ENCODE assay signal across 8 cellular contexts in the genomic region with DNA sequence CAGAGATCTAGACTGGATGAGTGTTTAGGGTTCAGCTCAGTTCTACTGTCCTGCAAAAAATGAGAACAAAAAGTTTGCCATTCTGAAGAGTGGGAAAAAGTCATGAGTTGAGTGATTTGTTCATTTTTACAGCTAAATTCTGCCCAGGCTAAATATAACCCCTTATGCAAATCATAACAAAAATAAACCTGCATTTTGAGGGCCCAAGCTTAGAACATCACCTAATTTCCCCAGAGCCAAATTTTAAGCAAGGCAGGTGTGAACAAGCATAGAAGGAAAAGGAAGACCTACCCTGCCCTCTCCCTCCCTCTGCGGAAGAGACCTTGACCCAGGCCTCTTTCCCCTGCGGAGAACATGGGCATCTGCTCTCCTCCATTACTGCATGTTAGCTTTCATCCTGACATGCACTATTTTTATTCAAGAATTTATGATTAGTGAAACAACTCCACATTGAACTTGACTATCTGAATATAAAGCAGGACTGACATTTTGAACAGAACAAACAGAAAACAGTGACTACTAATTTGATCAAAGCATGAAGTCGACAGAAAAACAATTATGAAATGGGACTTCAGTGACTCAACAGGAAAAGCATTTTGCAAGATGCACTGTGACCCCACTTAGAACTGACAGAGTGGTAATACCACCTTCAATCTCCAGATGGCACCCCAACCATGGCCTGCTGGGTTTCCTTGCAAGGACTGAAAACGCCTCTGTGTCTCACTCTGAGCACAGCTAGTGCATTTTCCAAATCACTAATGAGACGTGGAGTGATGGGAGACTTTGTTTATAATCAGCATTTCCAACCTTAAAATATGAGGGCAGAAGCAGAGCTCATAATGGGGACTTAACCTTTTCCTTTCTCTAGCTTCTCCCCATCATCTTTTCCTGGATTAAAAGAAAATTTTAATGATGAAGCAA. TPM values are rescaled to one million over a fixed set of nuclear protein-coding genes. Genes with fewer than 3 reads are reported as not detected.
DNase-seq lines count a peak whose midpoint lies in the region; ATAC-seq, FAIRE-seq and TF ChIP-seq lines count a peak whose summit lies in the region.

No MANE protein-coding gene starts in this region.

- H3K36me3 Mint-ChIP-seq in activated B cell treated with CpG ODN at 0.5 μM for 24 hours (ENCODE audit: low read depth): peaks cover 21% of the 10 kb centered on the region

- peaks cover 57% of the 10 kb centered on the region for H3K4me1 Mint-ChIP-seq in activated B cell treated with CpG ODN at 0.5 μM for 24 hours

- H3K27ac Mint-ChIP-seq in activated B cell treated with CpG ODN at 0.5 μM for 24 hours: peak overlapping the region; percentile 85

- peak; percentile 61 for TF ChIP-seq CTCF in activated B cell treated with CpG ODN at 0.5 μM for 24 hours (IDR thresholded peaks at IDR 0.05)
- TF ChIP-seq CTCF in kidney (IDR thresholded peaks at IDR 0.05; ENCODE audit: borderline replicate concordance, extremely low read depth, insufficient read depth): peak; percentile 94

- peak overlapping the region; percentile 36 for H3K4me3 Mint-ChIP-seq in activated B cell treated with CpG ODN at 0.5 μM for 24 hours

- no peaks in the 10 kb centered on the region for H3K36me3 ChIP-seq in kidney (ENCODE audit: control insufficient read depth in 1 of 2, insufficient read depth in 2 of 2, low read length in 2 of 2)

- DNase-seq in AG08395 (ENCODE audit: low spot score): peak; percentile 88
- peak; percentile 84 for DNase-seq in NCI-H2171 treated with DMSO at 0.1 percent for 48 hours (lab: John Stamatoyannopoulos, UW)
- peak; percentile 33 for DNase-seq in activated B cell treated with CpG ODN at 0.5 μM for 24 hours
- DNase-seq in central memory CD4-positive, alpha-beta T cell: peak; percentile 72
- peak; percentile 80 for DNase-seq in kidney
- peak; percentile 64 to 70 for DNase-seq in stimulated activated CD4-positive, alpha-beta T cell treated with anti-CD3 and anti-CD28 coated beads, Interleukin-1b, Interleukin-23, amount 100 ng/mL, for 1 hour (ENCODE audit: low read depth in 2 of 2)

- peak overlapping the region; percentile 26 to 80 for H3K27ac ChIP-seq in kidney (ENCODE audit: low read depth in 2 of 2, low read length in 2 of 2)

- POLR2A ChIA-PET in activated B cell treated with CpG ODN at 0.5 μM for 24 hours (lab: Charles Lee): interaction anchor here (0.6 to 3.7 kb wide), 16 partner anchors 23 to 245 kb away, joined by 3 to 74 read pairs (median 4); a partner anchor contains a TSS

- H3K9me3 ChIP-seq in kidney (ENCODE audit: control insufficient read depth in 1 of 2, low read length in 2 of 2): no peaks in the 10 kb centered on the region

- CTCF ChIA-PET in activated B cell treated with CpG ODN at 0.5 μM for 24 hours (lab: Charles Lee): interaction anchor here (0.6 to 12.0 kb wide), 42 partner anchors 11 to 430 kb away, joined by 3 to 208 read pairs (median 6); a partner anchor contains a TSS

- peaks cover 9 to 18% of the 10 kb centered on the region in 2 donors for H3K4me1 ChIP-seq in kidney (ENCODE audit: control insufficient read depth in 1 of 2, insufficient read depth in 1 of 2, low read depth in 1 of 2, low read length in 2 of 2)

- peaks cover 2% of the 10 kb centered on the region for H3K9me3 Mint-ChIP-seq in activated B cell treated with CpG ODN at 0.5 μM for 24 hours

- intact Hi-C loops in activated B cell treated with CpG ODN at 0.5 μM for 24 hours (cut with micrococcal nuclease): loop anchor here (1.0 to 5.0 kb wide), 8 partner anchors 29 to 429 kb away; a partner anchor contains a TSS
- intact Hi-C loops in kidney (cut with DNase I): loop anchor here (10.0 kb wide), 1 partner anchor 140 kb away; no protein-coding TSS in a partner anchor

- H3K9ac ChIP-seq in kidney (ENCODE audit: low read length in 2 of 2): peak overlapping the region in 1 of 2 donors; percentile 28

- peak; percentile 90 for FAIRE-seq in kidney (lab: Jason Lieb, UNC)

- no peak overlapping the region for H3K4me3 ChIP-seq in kidney (ENCODE audit: low read length in 2 of 2)

- ATAC-seq in GM18867 (IDR thresholded peaks at IDR 0.05; ENCODE audit: unreplicated experiment) (peak; percentile 68), HG03103 (IDR thresholded peaks at IDR 0.05; ENCODE audit: low read depth, unreplicated experiment) (peak; percentile 50), activated B cell treated with CpG ODN at 0.5 μM for 24 hours (ENCODE audit: low read depth) (peak; percentile 97)

- no peaks in the 10 kb centered on the region for H3K27me3 Mint-ChIP-seq in activated B cell treated with CpG ODN at 0.5 μM for 24 hours

RNA-seq across cellular contexts. Expression of a gene that starts 30.9 kb away (rescaled TPM):
- 1.8 and 2.0 TPM in 2 replicates for total RNA-seq in activated B cell treated with CpG ODN at 0.5 μM for 24 hours
- 14.3 TPM for total RNA-seq in kidney
- polyA plus RNA-seq in kidney (ENCODE audit: insufficient read depth, low read depth, low replicate concordance): 3.7 TPM

Comparison
In these comparisons a context has a peak if more than half of its experiments do, and no peak if none do; other contexts are left out.
1. DNase-seq: peak in every context shown above with its lines; median percentile 88 in AG08395; 84 in NCI-H2171 treated with DMSO at 0.1 percent for 48 hours; 80 in kidney; 72 in central memory CD4-positive, alpha-beta T cell; 67 in stimulated activated CD4-positive, alpha-beta T cell treated with anti-CD3 and anti-CD28 coated beads, Interleukin-1b, Interleukin-23, amount 100 ng/mL, for 1 hour; 33 in activated B cell treated with CpG ODN at 0.5 μM for 24 hours.